In the genomic region with DNA sequence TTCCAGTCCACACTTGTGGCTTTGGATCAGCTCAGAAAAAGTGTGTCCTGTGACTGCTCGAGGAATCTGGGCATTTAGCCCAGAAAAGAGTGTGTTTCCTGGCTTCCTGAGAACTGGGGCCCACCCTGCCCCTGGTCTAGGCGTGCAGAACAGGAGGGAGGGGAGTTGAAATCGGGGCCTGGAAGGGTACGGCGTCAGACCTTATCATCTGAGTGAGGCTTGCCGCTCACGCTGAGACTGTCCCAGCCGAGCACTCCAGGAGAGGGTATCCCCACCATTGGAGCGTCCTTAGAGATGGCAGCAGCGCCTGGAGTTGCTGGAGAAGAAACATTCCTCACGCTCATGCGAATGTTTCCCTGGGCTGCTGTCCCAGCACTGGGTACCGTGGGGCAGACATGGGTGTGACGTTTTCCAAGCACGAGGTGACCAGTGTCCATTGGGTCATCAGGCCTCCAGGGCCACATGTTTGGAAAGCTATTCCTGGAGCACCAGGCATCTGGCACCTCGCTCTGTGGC, we compare ENCODE assay signal across 10 cellular contexts. TPM values are rescaled to one million over a fixed set of nuclear protein-coding genes. Genes with fewer than 3 reads are reported as not detected.
DNase-seq lines count a peak whose midpoint lies in the region; ATAC-seq, FAIRE-seq and TF ChIP-seq lines count a peak whose summit lies in the region.
"Had no signal": no experiment of that assay in that cellular context is flagged by ENCODE, and none has a peak within 500 bp of the region (broad histone marks: within the 10 kb centered on the region; RNA-seq: fewer than 3 reads in every experiment).

No MANE protein-coding gene starts in this region.

- H4K20me1 ChIP-seq in BLaER1 treated with 17β-estradiol and CSF1 and Interleukin-3, amounts not matched to agents 10 nM and 100 nM = peaks cover 39 to 100% (median 100%) of the 10 kb centered on the region in 11 experiments; a peak in 21 of 22 replicates

- no peak for FAIRE-seq in frontal cortex (lab: Jason Lieb, UNC)

- no peak for TF ChIP-seq CTCF in VCaP (conservative IDR thresholded peaks at IDR 0.05)

- H3K4me1 ChIP-seq in BLaER1 treated with 17β-estradiol and CSF1 and Interleukin-3, amounts not matched to agents 10 nM and 100 nM = peaks cover 74 to 98% (median 90%) of the 10 kb centered on the region in 10 experiments

- H3K27me3 ChIP-seq in BLaER1 treated with 17β-estradiol and CSF1 and Interleukin-3, amounts not matched to agents 10 nM and 100 nM = no peaks in the 10 kb centered on the region

- DNase-seq in globus pallidus (ENCODE audit: low spot score) = peak; percentile 56
- peak; percentile 88 for DNase-seq in pulmonary artery endothelial cell (ENCODE audit: low read depth, low spot score)
- no peak for DNase-seq in NCI-H2029 (lab: John Stamatoyannopoulos, UW)
- DNase-seq in frontal cortex (ENCODE audit: low spot score in 2 of 2) = no peak
- DNase-seq in stimulated activated naive CD4-positive, alpha-beta T cell (lab: John Stamatoyannopoulos, UW) = no peak
- DNase-seq: activated naive CD4-positive, alpha-beta T cell treated with anti-CD3 and anti-CD28 coated beads, Interleukin-2, amount 10 ng/mL, durations not matched to agents 7 days and 5 days; DND-41 had no signal

- peaks cover 0 to 4% (median 0%) of the 10 kb centered on the region in 11 experiments; a peak in 1 of 22 replicates for H3K9me3 ChIP-seq in BLaER1 treated with 17β-estradiol and CSF1 and Interleukin-3, amounts not matched to agents 10 nM and 100 nM (replicated peaks in 1 of 11)

- peak overlapping the region; percentile 44 to 98 (median 93); a peak in 20 of 22 replicates for H3K4me2 ChIP-seq in BLaER1 treated with 17β-estradiol and CSF1 and Interleukin-3, amounts not matched to agents 10 nM and 100 nM

- H3K27ac ChIP-seq in BLaER1 treated with 17β-estradiol and CSF1 and Interleukin-3, amounts not matched to agents 10 nM and 100 nM = peak overlapping the region in 6 of 11 experiments; percentile 6 to 73 (median 14); a peak in 6 of 22 replicates
- peak overlapping the region; percentile 9; the same call in 1 of the 2 replicates for H3K27ac ChIP-seq in VCaP

- ATAC-seq in GM18868 (IDR thresholded peaks at IDR 0.05; ENCODE audit: unreplicated experiment) = no peak

- no peak overlapping the region for H3K4me3 ChIP-seq in BLaER1 treated with 17β-estradiol and CSF1 and Interleukin-3, amounts not matched to agents 10 nM and 100 nM

- peaks cover 0 to 14% (median 3%) of the 10 kb centered on the region in 11 experiments; a peak in 7 of 22 replicates for H3K36me3 ChIP-seq in BLaER1 treated with 17β-estradiol and CSF1 and Interleukin-3, amounts not matched to agents 10 nM and 100 nM

- peak overlapping the region in 3 of 11 experiments; percentile 10 to 24 (median 11); a peak in 3 of 22 replicates for H3K9ac ChIP-seq in BLaER1 treated with 17β-estradiol and CSF1 and Interleukin-3, amounts not matched to agents 10 nM and 100 nM

RNA-seq across cellular contexts. Expression of a gene that starts 22.5 kb away (rescaled TPM):
- 37.5 and 46.9 TPM in 2 replicates for total RNA-seq in pulmonary artery endothelial cell
- 11.0 TPM for total RNA-seq in frontal cortex

Comparison
In these comparisons a context has a peak if more than half of its experiments do, and no peak if none do; other contexts are left out.
1. DNase-seq: peak in globus pallidus (single experiment) and pulmonary artery endothelial cell (single experiment); none in NCI-H2029 (single experiment), frontal cortex (0 of 2) and stimulated activated naive CD4-positive, alpha-beta T cell (0 of 6).